11 cellular contexts compared by ENCODE assay signal in the genomic region with DNA sequence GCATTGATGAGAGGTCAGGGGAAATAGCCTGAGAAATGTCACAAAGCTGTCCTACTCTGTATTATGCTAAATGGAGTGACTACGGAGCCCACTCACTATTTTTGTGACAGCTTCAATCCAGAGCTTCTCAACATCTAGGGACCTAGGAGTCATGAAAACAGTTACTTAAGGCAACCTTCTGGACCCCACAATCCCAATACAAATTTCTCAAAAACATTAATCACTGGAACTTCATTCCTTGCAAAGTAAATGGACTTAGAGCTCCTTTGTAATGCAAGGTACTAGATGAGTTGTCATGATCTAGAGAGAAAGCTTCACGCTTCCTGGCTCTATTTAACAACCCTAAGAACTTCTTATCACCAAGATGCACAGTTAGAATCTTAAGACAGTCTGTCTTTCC. TPM values are rescaled to one million over a fixed set of nuclear protein-coding genes. Genes with fewer than 3 reads are reported as not detected.
DNase-seq lines count a peak whose midpoint lies in the region; ATAC-seq, FAIRE-seq and TF ChIP-seq lines count a peak whose summit lies in the region.
"Had no signal": no experiment of that assay in that cellular context is flagged by ENCODE, and none has a peak within 500 bp of the region (broad histone marks: within the 10 kb centered on the region; RNA-seq: fewer than 3 reads in every experiment).

No MANE protein-coding gene starts in this region.

- CTCF ChIA-PET in activated CD4-positive, alpha-beta T cell treated with anti-CD3 and anti-CD28 coated beads for 36 hours (lab: Charles Lee), result interaction anchor here (0.6 to 1.1 kb wide), 6 partner anchors 9 to 1612 kb away, joined by 3 to 4 read pairs (median 4); no protein-coding TSS in a partner anchor
- CTCF ChIA-PET in GM12878 (lab: Yijun Ruan, JAX), result interaction anchor here (0.6 to 1.8 kb wide), 4 partner anchors 26 to 206 kb away, joined by 3 to 7 read pairs (median 4); no protein-coding TSS in a partner anchor
- CTCF ChIA-PET in Calu3 (lab: Charles Lee), result no interaction called here

- TF ChIP-seq CTCF in GM12878 (IDR thresholded peaks at IDR 0.05 in 2 of 3, conservative IDR thresholded peaks at IDR 0.05 in 1 of 3; ENCODE audit: control insufficient read depth in 2 of 3, extremely low read depth in 1 of 3, insufficient read depth in 1 of 3, low read depth in 3 of 3, low read length in 3 of 3), result no peak
- no peak for TF ChIP-seq CTCF in osteocyte (IDR thresholded peaks at IDR 0.05)
- TF ChIP-seq CTCF in Calu3 (IDR thresholded peaks at IDR 0.05; ENCODE audit: unreplicated experiment), result no peak
- TF ChIP-seq CTCF in tibial artery (IDR thresholded peaks at IDR 0.05), result no peak

- DNase-seq in activated CD4-positive, alpha-beta T cell treated with anti-CD3 and anti-CD28 coated beads for 36 hours, result no peak
- no peak for DNase-seq in activated CD4-positive, alpha-beta T cell treated with anti-CD3 and anti-CD28 coated beads for 48 hours
- DNase-seq in Karpas-422 (no peak), GM12878 (ENCODE audit: low read depth, low spot score) (no peak), osteocyte (ENCODE audit: extremely low spot score, unreplicated experiment) (no peak), midbrain (lab: John Stamatoyannopoulos, UW) (no peak), Calu3 (no peak), tibial artery (no peak)
- DNase-seq: KG1, upper lobe of right lung had no signal

- TF ChIP-seq EP300 in GM12878 (IDR thresholded peaks at IDR 0.05; ENCODE audit: borderline replicate concordance in 1 of 2, control insufficient read depth in 1 of 2, low read depth in 2 of 2, low read length in 2 of 2), result no peak

- peaks cover 7% of the 10 kb centered on the region for H3K27me3 Mint-ChIP-seq in activated CD4-positive, alpha-beta T cell treated with anti-CD3 and anti-CD28 coated beads for 36 hours
- H3K27me3 Mint-ChIP-seq in osteocyte (ENCODE audit: unreplicated experiment) (no peaks in the 10 kb centered on the region), Calu3 (ENCODE audit: unreplicated experiment) (no peaks in the 10 kb centered on the region)

- TF ChIP-seq RAD21 in GM12878 (IDR thresholded peaks at IDR 0.05; ENCODE audit: insufficient read depth, low read depth, low read length), result no peak

- no peak overlapping the region for H2AFZ ChIP-seq in Karpas-422 (ENCODE audit: low read length)
- peak overlapping the region; percentile 40; the same call in 1 of the 2 replicates for H2AFZ ChIP-seq in GM12878 (ENCODE audit: control insufficient read depth, low read depth, low read length)

- H3K36me3 Mint-ChIP-seq in activated CD4-positive, alpha-beta T cell treated with anti-CD3 and anti-CD28 coated beads for 36 hours (ENCODE audit: low read depth), result peaks cover 1% of the 10 kb centered on the region
- H3K36me3 Mint-ChIP-seq in osteocyte (ENCODE audit: unreplicated experiment) (no peaks in the 10 kb centered on the region), Calu3 (ENCODE audit: insufficient read depth, unreplicated experiment) (peaks cover 24% of the 10 kb centered on the region)

- H3K4me3 ChIP-seq in Karpas-422 (ENCODE audit: low read length) (peak overlapping the region; percentile 72; the same call in 1 of the 2 replicates), GM12878 (no peak overlapping the region; the same call in 1 of the 2 replicates), tibial artery (no peak overlapping the region)

- 100% methylated on average over 2 of the region's 2 CpGs for WGBS in GM12878 (ENCODE audit: insufficient coverage, insufficient replicate concordance, low lambda C conversion rate, missing lambda C conversion rate)

- peaks cover 20% of the 10 kb centered on the region for H3K79me2 ChIP-seq in Karpas-422 (ENCODE audit: low read length)
- H3K79me2 ChIP-seq in GM12878 (ENCODE audit: control insufficient read depth, insufficient read depth, low read length), result peaks cover 21% of the 10 kb centered on the region

- in situ Hi-C loops in GM12878 (cut with MboI), result loop anchor here (25.0 kb wide), 2 partner anchors 1131 to 1744 kb away; partner anchors contain the start of gene DNAJC3

- no peaks in the 10 kb centered on the region for H3K9me2 ChIP-seq in Karpas-422 (replicated peaks; ENCODE audit: insufficient read depth, low read length)

- H3K27me3 ChIP-seq in Karpas-422 (ENCODE audit: low read length), result no peaks in the 10 kb centered on the region
- H3K27me3 ChIP-seq in GM12878 (replicated peaks in 1 of 2; ENCODE audit: control insufficient read depth in 2 of 2, insufficient read depth in 2 of 2, low read length in 1 of 2), result no peaks in the 10 kb centered on the region
- no peaks in the 10 kb centered on the region for H3K27me3 ChIP-seq in tibial artery
- H3K27me3 ChIP-seq: esophagus muscularis mucosa, upper lobe of right lung had no signal

- TF ChIP-seq POLR2A in GM12878 (IDR thresholded peaks at IDR 0.05; ENCODE audit: low read depth, low read length), result no peak

- intact Hi-C loops in activated CD4-positive, alpha-beta T cell treated with anti-CD3 and anti-CD28 coated beads for 36 hours (cut with DNase I, micrococcal nuclease), result loop anchor here in 1 of 2 experiments (5.0 to 10.0 kb wide), 3 partner anchors 106 to 1754 kb away; partner anchors contain the start of genes DNAJC3 and STK24
- intact Hi-C loops in GM12878 (cut with micrococcal nuclease; ENCODE audit: unreplicated experiment) (loop anchor here (5.0 to 10.0 kb wide), 3 partner anchors 319 to 1754 kb away; partner anchors contain the start of gene DNAJC3), Calu3 (cut with micrococcal nuclease; ENCODE audit: unreplicated experiment) (no loop called here), tibial artery (cut with DNase I; ENCODE audit: low total_unique reads) (loop anchor here (5.0 kb wide), 1 partner anchor 546 kb away; no protein-coding TSS in a partner anchor)

- no peaks in the 10 kb centered on the region for H3K36me3 ChIP-seq in Karpas-422 (ENCODE audit: insufficient read depth, low read length)
- no peaks in the 10 kb centered on the region for H3K36me3 ChIP-seq in GM12878 (ENCODE audit: control insufficient read depth in 2 of 2, insufficient read depth in 2 of 2, low read length in 1 of 2)
- H3K36me3 ChIP-seq in tibial artery, result no peaks in the 10 kb centered on the region
- H3K36me3 ChIP-seq: esophagus muscularis mucosa, upper lobe of right lung had no signal

- no TSS peak for BruUV-seq in GM12878 (replicated peaks; lab: Mats Ljungman, UMichigan)
- no TSS peak for BruUV-seq in Calu3 (replicated peaks; lab: Mats Ljungman, UMichigan)

- H3K9me3 Mint-ChIP-seq in activated CD4-positive, alpha-beta T cell treated with anti-CD3 and anti-CD28 coated beads for 36 hours (ENCODE audit: low read depth), result peaks cover 2% of the 10 kb centered on the region
- H3K9me3 Mint-ChIP-seq in osteocyte (ENCODE audit: unreplicated experiment) (no peaks in the 10 kb centered on the region), Calu3 (ENCODE audit: low read depth, unreplicated experiment) (no peaks in the 10 kb centered on the region)

- H3K4me2 ChIP-seq in Karpas-422 (ENCODE audit: low read depth, low read length, poor library complexity, severe bottlenecking) (peak overlapping the region; percentile 90), GM12878 (ENCODE audit: control insufficient read depth, insufficient read depth) (peak overlapping the region; percentile 44)

- no peak for FAIRE-seq in GM12878 (lab: Jason Lieb, UNC)

- H3K9me3 ChIP-seq in Karpas-422 (ENCODE audit: low read length) (no peaks in the 10 kb centered on the region), GM12878 (replicated peaks; ENCODE audit: control insufficient read depth, insufficient read depth, low read length) (no peaks in the 10 kb centered on the region), tibial artery (no peaks in the 10 kb centered on the region)
- H3K9me3 ChIP-seq: esophagus muscularis mucosa, upper lobe of right lung had no signal

- H4K20me1 ChIP-seq in Karpas-422 (ENCODE audit: insufficient read depth, low read depth, low read length), result 0 out of 2 replicates have a peak, but pooled peaks cover 3% of the 10 kb centered on the region
- no peaks in the 10 kb centered on the region for H4K20me1 ChIP-seq in GM12878 (ENCODE audit: control insufficient read depth, insufficient read depth)

- no peak overlapping the region for H3K27ac ChIP-seq in Karpas-422 (ENCODE audit: low read length)
- H3K27ac ChIP-seq in GM12878 (ENCODE audit: control insufficient read depth, insufficient read depth), result no peak overlapping the region
- H3K27ac ChIP-seq in tibial artery, result no peak overlapping the region
- H3K27ac ChIP-seq: upper lobe of right lung had no signal

- no peak overlapping the region for H3K9ac ChIP-seq in Karpas-422 (ENCODE audit: low read length)
- no peak overlapping the region for H3K9ac ChIP-seq in GM12878 (ENCODE audit: control insufficient read depth, insufficient read depth, low read length)

- ATAC-seq in activated CD4-positive, alpha-beta T cell treated with anti-CD3 and anti-CD28 coated beads for 36 hours, result no peak
- ATAC-seq in GM12878, result no peak
- ATAC-seq: upper lobe of right lung had no signal

- peaks cover 20% of the 10 kb centered on the region for H3K4me1 Mint-ChIP-seq in activated CD4-positive, alpha-beta T cell treated with anti-CD3 and anti-CD28 coated beads for 36 hours
- H3K4me1 Mint-ChIP-seq in osteocyte (ENCODE audit: unreplicated experiment) (peaks cover 22% of the 10 kb centered on the region), Calu3 (ENCODE audit: low read depth, unreplicated experiment) (no peaks in the 10 kb centered on the region)

- RAD21 ChIA-PET in GM12878 (lab: Charles Lee; ENCODE audit: unreplicated experiment), result interaction anchor here (0.6 to 10.4 kb wide), 6 partner anchors 9 to 200 kb away, joined by 3 to 179 read pairs (median 4); no protein-coding TSS in a partner anchor

- SMC1A ChIA-PET in GM12878 (lab: Charles Lee; ENCODE audit: uncharacterized antibody, unreplicated experiment), result interaction anchor here (0.7 to 12.0 kb wide), 13 partner anchors 8 to 221 kb away, joined by 3 to 165 read pairs (median 4); partner anchors contain the start of gene MBNL2

- POLR2A ChIA-PET in activated CD4-positive, alpha-beta T cell treated with anti-CD3 and anti-CD28 coated beads for 36 hours (lab: Charles Lee), result no interaction called here
- POLR2A ChIA-PET in GM12878 (lab: Charles Lee), result interaction anchor here (0.9 to 7.9 kb wide), 5 partner anchors 9 to 207 kb away, joined by 3 to 108 read pairs (median 5); partner anchors contain the start of gene MBNL2

- H3K27ac Mint-ChIP-seq in activated CD4-positive, alpha-beta T cell treated with anti-CD3 and anti-CD28 coated beads for 36 hours, result no peak overlapping the region
- no peak overlapping the region for H3K27ac Mint-ChIP-seq in osteocyte (ENCODE audit: unreplicated experiment)
- H3K27ac Mint-ChIP-seq in Calu3 (ENCODE audit: unreplicated experiment), result no peak overlapping the region

- peaks cover 24% of the 10 kb centered on the region for H3K4me1 ChIP-seq in Karpas-422 (ENCODE audit: low read length)
- no peaks in the 10 kb centered on the region for H3K4me1 ChIP-seq in GM12878 (ENCODE audit: control insufficient read depth, insufficient read depth, low read length)
- H3K4me1 ChIP-seq in tibial artery, result peaks cover 0 to 9% (median 0%) of the 10 kb centered on the region in 4 donors

- H3K4me3 Mint-ChIP-seq in activated CD4-positive, alpha-beta T cell treated with anti-CD3 and anti-CD28 coated beads for 36 hours, result peak overlapping the region; percentile 94
- H3K4me3 Mint-ChIP-seq in osteocyte (ENCODE audit: unreplicated experiment) (peak overlapping the region; percentile 38), Calu3 (ENCODE audit: low read depth, unreplicated experiment) (no peak overlapping the region)

RNA-seq across cellular contexts. Expression of gene RAP2A, which starts 2.6 kb away (rescaled TPM):
- total RNA-seq in activated CD4-positive, alpha-beta T cell treated with anti-CD3 and anti-CD28 coated beads for 36 hours, result 10 to 100 TPM; 12.3 to 15.5 TPM
- 29.1 and 47.9 TPM in 2 replicates for total RNA-seq in Karpas-422 (2014; rRNA removed; shearing (Covaris generic); ENCODE audit: low replicate concordance)
- 19.9 and 20.3 TPM in 2 replicates for total RNA-seq in GM12878 (2013; cell fraction: nucleolus; rRNA removed)
- total RNA-seq in GM12878 (2014; rRNA removed) (18.8 and 22.5 TPM in 2 replicates), GM12878 (2014; rRNA removed; fragmentation: Illumina TruSeq; extraction: Trizol) (25.5 and 26.3 TPM in 2 replicates), GM12878 (2021) (35.1 and 38.5 TPM in 2 replicates), osteocyte (26.3 and 27.9 TPM in 2 replicates), Calu3 (2022) (6.4 and 7.7 TPM in 2 replicates)
- polyA plus RNA-seq in GM12878 (2011; ENCODE audit: low read depth), result 4.9 TPM
- polyA plus RNA-seq in GM12878 (2011; rRNA removed) (32.6 and 43.0 TPM in 2 replicates), GM12878 (2014; fragmentation: Illumina TruSeq; extraction: Trizol) (18.9 and 24.0 TPM in 2 replicates), GM12878 (2014; fragmentation: Nextera tagmentation; extraction: Ambion mirVana) (1 to 10 TPM; 5.8 to 6.0 TPM), GM12878 (2014; rRNA removed) (9.1 and 11.0 TPM in 2 replicates), GM12878 (2016; fragmentation: Nextera tagmentation; extraction: Ambion mirVana) (1 to 10 TPM; 3.5 to 4.2 TPM)
- 11.9 and 13.7 TPM in 2 replicates for polyA plus RNA-seq in GM12878 (2011; cell fraction: cytosol; rRNA removed)
- 9.6 and 23.0 TPM in 2 replicates for polyA plus RNA-seq in GM12878 (2011; cell fraction: nucleus; rRNA removed)
- 10.9 and 12.4 TPM in 2 replicates for polyA plus RNA-seq in GM12878 (2012)
- polyA minus RNA-seq in GM12878 (2011; rRNA and poly(A)+ RNA removed), result 44.0 and 49.4 TPM in 2 replicates
- polyA minus RNA-seq in GM12878 (2011; cell fraction: cytosol; rRNA and poly(A)+ RNA removed), result 21.9 and 25.7 TPM in 2 replicates
- 27.8 and 40.3 TPM in 2 replicates for polyA minus RNA-seq in GM12878 (2011; cell fraction: nucleus; rRNA and poly(A)+ RNA removed)
